Comparison of ENCODE assay signal across 7 cellular contexts in the genomic region with DNA sequence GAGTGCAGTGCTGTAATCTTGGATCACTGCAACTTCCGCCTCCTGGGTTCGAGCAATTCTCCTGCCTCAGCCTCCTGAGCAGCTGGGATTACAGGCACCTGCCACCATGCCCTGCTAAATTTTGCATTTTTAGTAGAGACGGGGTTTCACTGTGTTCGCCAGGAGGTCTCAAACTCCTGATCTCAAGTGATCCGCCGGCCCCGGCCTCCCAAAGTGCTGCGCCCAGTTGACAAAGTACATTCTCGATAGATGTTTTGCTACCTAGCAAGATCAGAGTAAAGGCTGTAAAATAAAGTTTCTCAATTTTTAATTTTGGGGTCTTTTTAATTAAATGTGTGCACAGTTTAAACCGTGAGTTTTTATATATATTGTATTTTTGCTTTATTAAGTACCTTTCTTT.
"Had no signal": no experiment of that assay in that cellular context is flagged by ENCODE, and none has a peak within 500 bp of the region (broad histone marks: within the 10 kb centered on the region; RNA-seq: fewer than 3 reads in every experiment).

No MANE protein-coding gene starts in this region.

- H3K4me3 ChIP-seq: K562 had no signal

- DNase-seq: IMR-90, KBM-7 had no signal

- H3K4me3 Mint-ChIP-seq: IgD-negative memory B cell had no signal

- FAIRE-seq: HepG2, HTR-8/SVneo, K562 had no signal

- H3K4me1 Mint-ChIP-seq: IgD-negative memory B cell had no signal

- ATAC-seq: HepG2, K562 had no signal

- H3K27ac Mint-ChIP-seq: IgD-negative memory B cell had no signal

- H3K9me3 Mint-ChIP-seq: IgD-negative memory B cell had no signal

- H3K27me3 Mint-ChIP-seq: IgD-negative memory B cell had no signal

- H3K36me3 Mint-ChIP-seq: IgD-negative memory B cell had no signal

- H3K27ac ChIP-seq: HL-60 had no signal
